ENCODE assay signal across 26 cellular contexts in the genomic region with DNA sequence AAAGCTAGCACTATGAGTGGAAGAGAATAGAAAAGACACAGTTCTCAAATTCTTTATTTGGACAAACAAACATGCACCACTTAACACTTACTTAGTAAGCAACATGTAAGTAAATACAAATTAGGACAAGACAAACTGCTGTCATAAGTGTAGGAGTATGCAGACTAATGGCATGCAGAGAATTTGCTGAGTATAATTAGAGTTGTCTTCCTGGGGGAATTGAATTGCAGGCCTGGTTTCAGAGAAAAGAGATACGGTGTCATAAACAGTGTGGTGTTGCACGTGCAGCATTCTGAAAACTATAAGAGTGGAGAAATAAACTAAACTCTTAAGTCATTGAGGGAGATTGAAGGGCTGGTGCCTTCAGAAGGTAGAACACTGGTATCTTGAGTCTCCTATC.
"Had no signal": no experiment of that assay in that cellular context is flagged by ENCODE, and none has a peak within 500 bp of the region (broad histone marks: within the 10 kb centered on the region; RNA-seq: fewer than 3 reads in every experiment).

No MANE protein-coding gene starts in this region.

- DNase-seq: colonic mucosa; effector CD8-positive, alpha-beta T cell; endodermal cell; foreskin melanocyte; glutamatergic neuron; heart right ventricle; hippocampal formation; left colon; left ventricle myocardium superior; lower lobe of right lung; naive thymus-derived CD4-positive, alpha-beta T cell; nephron progenitor cell; nucleus accumbens; right cardiac atrium; sigmoid colon; spleen; stimulated activated naive B cell treated with anti-CD40 and anti-IgM and Interleukin-4, amounts not matched to agents 10 μg/mL and 1 μg/mL and 100 μg/mL, for 72 hours; transverse colon; upper lobe of right lung; uterus had no signal

- H3K27ac ChIP-seq: colonic mucosa, esophagus muscularis mucosa, heart right ventricle, lower lobe of right lung, prostate gland, sigmoid colon, skin epidermis, spleen, thoracic aorta, transverse colon, upper lobe of right lung, uterus had no signal

- H3K9me3 ChIP-seq: colonic mucosa, prostate gland, thoracic aorta, uterus had no signal

- H3K36me3 ChIP-seq: colonic mucosa, esophagus muscularis mucosa, heart right ventricle, lower lobe of right lung, prostate gland, sigmoid colon, spleen, thoracic aorta, transverse colon, upper lobe of right lung, uterus had no signal

- H3K27me3 ChIP-seq: colonic mucosa, esophagus muscularis mucosa, heart right ventricle, sigmoid colon, spleen, transverse colon, upper lobe of right lung, uterus had no signal

- H3K4me3 ChIP-seq: colonic mucosa, esophagus muscularis mucosa, heart right ventricle, lower lobe of right lung, prostate gland, sigmoid colon, skin epidermis, spleen, thoracic aorta, transverse colon, upper lobe of right lung, uterus had no signal

- FAIRE-seq: endothelial cell of umbilical vein, islet of Langerhans had no signal

- ATAC-seq: heart right ventricle; left colon; left ventricle myocardium superior; lower lobe of right lung; naive thymus-derived CD4-positive, alpha-beta T cell; right cardiac atrium; stimulated activated naive B cell treated with anti-CD40 and anti-IgM and Interleukin-4, amounts not matched to agents 10 μg/mL and 1 μg/mL and 100 μg/mL, for 72 hours; upper lobe of right lung had no signal

- H3K4me1 ChIP-seq: colonic mucosa, esophagus muscularis mucosa, heart right ventricle, lower lobe of right lung, prostate gland, sigmoid colon, spleen, transverse colon, upper lobe of right lung, uterus had no signal
